In the genomic region with DNA sequence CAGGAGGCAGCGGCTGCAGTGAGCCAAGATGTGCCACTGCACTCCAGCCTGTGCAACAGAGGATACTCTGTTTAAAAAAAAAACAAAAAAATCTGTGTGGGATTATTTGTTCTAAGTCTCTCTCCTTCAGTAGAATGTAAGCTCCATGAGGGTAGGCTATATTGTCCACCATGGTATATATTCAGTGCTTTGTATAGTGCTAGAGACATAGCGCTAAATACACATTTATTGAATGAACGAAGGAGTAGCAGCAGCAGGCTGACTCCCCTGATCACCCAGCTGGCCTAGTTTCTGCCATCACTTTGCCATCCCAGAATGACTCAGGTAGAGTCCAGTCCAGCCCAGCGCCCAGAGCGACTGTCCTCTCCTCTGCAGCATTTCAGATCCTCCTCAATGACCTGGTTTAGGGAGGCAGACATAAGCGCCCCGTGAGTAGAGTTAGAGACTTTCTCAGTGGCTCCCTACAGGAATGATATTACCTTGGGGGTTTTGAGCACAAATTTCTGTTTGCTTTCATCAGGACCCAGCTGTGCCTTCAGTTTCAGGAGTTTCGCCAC, we compare ENCODE assay signal across 8 cellular contexts. TPM values are rescaled to one million over a fixed set of nuclear protein-coding genes. Genes with fewer than 3 reads are reported as not detected.
DNase-seq lines count a peak whose midpoint lies in the region; ATAC-seq and TF ChIP-seq lines count a peak whose summit lies in the region.

No MANE protein-coding gene starts in this region.

- DNase-seq in astrocyte of the spinal cord (ENCODE audit: low read depth, low spot score) = no peak
- no peak for DNase-seq in mesendoderm
- DNase-seq in 8988T = no peak
- DNase-seq in DMS 273 treated with DMSO at 0.1 percent for 48 hours (lab: John Stamatoyannopoulos, UW) = no peak
- no peak for DNase-seq in NCI-H2081 (lab: John Stamatoyannopoulos, UW)

- no peaks in the 10 kb centered on the region for H3K9me3 ChIP-seq in BLaER1

- H2BK120ac ChIP-seq in mesendoderm (ENCODE audit: low read depth, low read length) = no peak overlapping the region

- H3K27ac ChIP-seq in BLaER1 = peak overlapping the region; percentile 83
- no peak overlapping the region for H3K27ac ChIP-seq in mesendoderm (ENCODE audit: low read depth, low read length)

- H3K4ac ChIP-seq in mesendoderm (ENCODE audit: low read depth, low read length) = no peak overlapping the region

- peaks cover 31% of the 10 kb centered on the region for H3K4me1 ChIP-seq in BLaER1
- peaks cover 2% of the 10 kb centered on the region for H3K4me1 ChIP-seq in mesendoderm (ENCODE audit: control insufficient read depth, low read depth, low read length)

- H4K5ac ChIP-seq in mesendoderm (ENCODE audit: low read length) = no peak overlapping the region

- no peak overlapping the region for H3K18ac ChIP-seq in mesendoderm (ENCODE audit: low read length)

- in situ Hi-C loops in astrocyte of the spinal cord (cut with HindIII; ENCODE audit: low sequenced_read_pairs) = no loop called here

- H3K4me2 ChIP-seq in BLaER1 (peak overlapping the region; percentile 96), mesendoderm (ENCODE audit: low read length) (peak overlapping the region; percentile 89)

- H3K4me3 ChIP-seq in BLaER1 = peak overlapping the region; percentile 96
- H3K4me3 ChIP-seq in astrocyte of the spinal cord (ENCODE audit: low read depth, low read length) = peak overlapping the region; percentile 84
- H3K4me3 ChIP-seq in mesendoderm (ENCODE audit: low read length) = peak overlapping the region; percentile 99

- no peak overlapping the region for H2BK5ac ChIP-seq in mesendoderm (ENCODE audit: low read length)

- no CpG with 5 or more reads among the region's 8 CpGs for WGBS in mesendoderm (ENCODE audit: extremely low coverage, insufficient coverage, low lambda C conversion rate)

- peak overlapping the region; percentile 99 for H3K56ac ChIP-seq in mesendoderm (ENCODE audit: low read length)

- no peak overlapping the region for H3K23ac ChIP-seq in mesendoderm (ENCODE audit: low read length)

- peaks cover 26% of the 10 kb centered on the region for H3K79me2 ChIP-seq in mesendoderm (ENCODE audit: control insufficient read depth, insufficient read depth, low read length)

- no peak overlapping the region for H2BK15ac ChIP-seq in mesendoderm (replicated peaks; ENCODE audit: low read depth)

- ATAC-seq in HG03045 (IDR thresholded peaks at IDR 0.05; ENCODE audit: unreplicated experiment) = peak; percentile 2
- no peak for ATAC-seq in GM21576 (IDR thresholded peaks at IDR 0.05; ENCODE audit: unreplicated experiment)

- peaks cover 59% of the 10 kb centered on the region for H3K36me3 ChIP-seq in BLaER1
- peaks cover 7% of the 10 kb centered on the region for H3K36me3 ChIP-seq in mesendoderm (ENCODE audit: control insufficient read depth, insufficient read depth, low read length)

- H4K8ac ChIP-seq in mesendoderm (ENCODE audit: low read depth, low read length) = no peak overlapping the region

- H2AK5ac ChIP-seq in mesendoderm (ENCODE audit: low read length) = no peak overlapping the region

- H3K9ac ChIP-seq in BLaER1 (peak overlapping the region; percentile 93), mesendoderm (ENCODE audit: low read length) (peak overlapping the region; percentile 98)

- H3K27me3 ChIP-seq in BLaER1 = no peaks in the 10 kb centered on the region
- no peaks in the 10 kb centered on the region for H3K27me3 ChIP-seq in mesendoderm (ENCODE audit: insufficient read depth, low read length, poor library complexity)

- TF ChIP-seq CTCF in astrocyte of the spinal cord (IDR thresholded peaks at IDR 0.05; ENCODE audit: low read depth, low read length) = no peak

- H3K79me1 ChIP-seq in mesendoderm (ENCODE audit: low read length) = peaks cover 16% of the 10 kb centered on the region

- no peaks in the 10 kb centered on the region for H4K20me1 ChIP-seq in BLaER1

RNA-seq across cellular contexts. Expression of gene HARS1, which starts 0.7 kb away (rescaled TPM):
- 55.5 TPM for polyA plus RNA-seq in mesendoderm (2013, experiment 1 of 2)
- polyA plus RNA-seq in mesendoderm (2013, experiment 2 of 2) = 56.0 TPM

RNA-seq across cellular contexts. Expression of gene HARS2, which starts 0.8 kb away (rescaled TPM):
- polyA plus RNA-seq in mesendoderm (2013, experiment 1 of 2) = 12.0 TPM
- 12.3 TPM for polyA plus RNA-seq in mesendoderm (2013, experiment 2 of 2)

RNA-seq across cellular contexts. Expression of gene ZMAT2, which starts 9.8 kb away (rescaled TPM):
- 76.8 TPM for polyA plus RNA-seq in mesendoderm (2013, experiment 1 of 2)
- 76.2 TPM for polyA plus RNA-seq in mesendoderm (2013, experiment 2 of 2)

RNA-seq across cellular contexts. Expression of gene DND1, which starts 17.1 kb away (rescaled TPM):
- 1.3 TPM for polyA plus RNA-seq in mesendoderm (2013, experiment 1 of 2)
- 1.1 TPM for polyA plus RNA-seq in mesendoderm (2013, experiment 2 of 2)

RNA-seq across cellular contexts. Expression of gene WDR55, which starts 25.8 kb away (rescaled TPM):
- polyA plus RNA-seq in mesendoderm (2013, experiment 1 of 2) = 15.7 TPM
- 15.2 TPM for polyA plus RNA-seq in mesendoderm (2013, experiment 2 of 2)
